In the genomic region with DNA sequence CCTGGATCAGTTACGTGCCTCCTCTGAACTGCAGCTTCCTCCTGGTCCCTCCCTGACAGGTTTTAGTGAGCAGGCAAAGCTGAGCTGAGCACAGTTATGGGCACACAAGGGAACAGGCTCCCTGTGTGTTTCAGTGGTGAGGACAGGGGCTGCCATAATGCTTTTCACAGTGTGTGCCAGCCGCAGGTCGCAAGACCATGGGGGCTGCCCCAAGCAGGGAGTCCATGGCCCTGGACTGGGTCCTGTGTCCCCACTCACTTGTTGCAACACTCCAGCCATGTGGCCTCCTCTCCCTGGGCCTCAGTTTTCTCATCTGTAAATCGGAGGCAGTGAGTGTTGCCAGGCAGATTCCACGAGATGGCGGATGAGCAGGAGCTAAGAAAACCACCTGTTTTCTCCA, we compare ENCODE assay signal across 21 cellular contexts. TPM values are rescaled to one million over a fixed set of nuclear protein-coding genes. Genes with fewer than 3 reads are reported as not detected.
DNase-seq lines count a peak whose midpoint lies in the region; ATAC-seq and TF ChIP-seq lines count a peak whose summit lies in the region.
"Had no signal": no experiment of that assay in that cellular context is flagged by ENCODE, and none has a peak within 500 bp of the region (broad histone marks: within the 10 kb centered on the region; RNA-seq: fewer than 3 reads in every experiment).

No MANE protein-coding gene starts in this region.

- peaks cover 12 to 18% (median 18%) of the 10 kb centered on the region in 3 donors for H3K27me3 Mint-ChIP-seq in CD14-positive monocyte (ENCODE audit: low read depth in 3 of 3)

- peak overlapping the region in 1 of 7 donors; percentile 8 for H3K27ac Mint-ChIP-seq in CD14-positive monocyte
- H3K27ac Mint-ChIP-seq: CD4-positive, CD25-positive, alpha-beta regulatory T cell; CD8-positive, alpha-beta T cell; HFFc6 had no signal

- ATAC-seq in GM18502 (IDR thresholded peaks at IDR 0.05; ENCODE audit: poor library complexity, unreplicated experiment) (no peak), HG03045 (IDR thresholded peaks at IDR 0.05; ENCODE audit: unreplicated experiment) (no peak)
- ATAC-seq: CD8-positive, alpha-beta T cell; GM12878; HCT116 had no signal

- no peaks in the 10 kb centered on the region for H3K4me1 Mint-ChIP-seq in CD14-positive monocyte
- H3K4me1 Mint-ChIP-seq: CD4-positive, CD25-positive, alpha-beta regulatory T cell had no signal

- intact Hi-C loops in CD14-positive monocyte (cut with micrococcal nuclease): no loop called here
- intact Hi-C loops in sigmoid colon (cut with DNase I): no loop called here

- TF ChIP-seq POLR2A in sigmoid colon (IDR thresholded peaks at IDR 0.05): no peak

- DNase-seq in CD14-positive monocyte (ENCODE audit: low spot score): peak; percentile 23
- no peak for DNase-seq in WERI-Rb-1
- peak; percentile 45 for DNase-seq in sigmoid colon
- DNase-seq: CD4-positive, CD25-positive, alpha-beta regulatory T cell; CD8-positive, alpha-beta T cell; DMS153; EL; GDM1; GM23248; H9; HFFc6 had no signal

- H3K4me1 ChIP-seq in HEK293 (ENCODE audit: control insufficient read depth, insufficient read depth, low read length): no peaks in the 10 kb centered on the region
- no peaks in the 10 kb centered on the region for H3K4me1 ChIP-seq in sigmoid colon
- H3K4me1 ChIP-seq: Caco-2 had no signal

- WGBS in sigmoid colon, 2 donors: 92% methylated on average over 6 of the region's 6 CpGs

- H3K27ac ChIP-seq in HEK293 (ENCODE audit: extremely low read depth, low read depth, low read length) (no peak overlapping the region), WERI-Rb-1 (peak overlapping the region; percentile 76), sigmoid colon (no peak overlapping the region)
- H3K27ac ChIP-seq: GM23248 had no signal

- H3K9me3 ChIP-seq in HEK293 (ENCODE audit: control insufficient read depth, insufficient read depth, low read depth, low read length) (no peaks in the 10 kb centered on the region), WERI-Rb-1 (ENCODE audit: severe bottlenecking) (peaks cover 1% of the 10 kb centered on the region), sigmoid colon (peaks cover 0 to 9% (median 0%) of the 10 kb centered on the region in 4 donors)

- TF ChIP-seq CTCF in CD14-positive monocyte (IDR thresholded peaks at IDR 0.05) (no peak), HEK293 (tag by site-specific recombination; IDR thresholded peaks at IDR 0.05) (no peak), WERI-Rb-1 (IDR thresholded peaks at IDR 0.05; ENCODE audit: low read depth, low read length) (no peak), sigmoid colon (IDR thresholded peaks at IDR 0.05) (no peak)

- H3K9me3 Mint-ChIP-seq in CD14-positive monocyte: peaks cover 5 to 22% (median 12%) of the 10 kb centered on the region in 7 donors
- H3K9me3 Mint-ChIP-seq: H9 had no signal

- H3K4me3 ChIP-seq in HEK293 (ENCODE audit: low read depth, low read length): no peak overlapping the region
- no peak overlapping the region for H3K4me3 ChIP-seq in WERI-Rb-1 (ENCODE audit: low read depth, low read length)
- no peak overlapping the region for H3K4me3 ChIP-seq in sigmoid colon
- H3K4me3 ChIP-seq: GM12878, GM23248 had no signal

- H3K27me3 ChIP-seq in WERI-Rb-1 (ENCODE audit: insufficient read depth, low read depth, severe bottlenecking) (no peaks in the 10 kb centered on the region), sigmoid colon (no peaks in the 10 kb centered on the region)

- POLR2A ChIA-PET in HEK293 (lab: Yijun Ruan, JAX): no interaction called here

- H3K4me3 Mint-ChIP-seq in CD14-positive monocyte: no peak overlapping the region
- H3K4me3 Mint-ChIP-seq: CD4-positive, CD25-positive, alpha-beta regulatory T cell; CD8-positive, alpha-beta T cell; H9; HFFc6 had no signal

- no peak for TF ChIP-seq EP300 in sigmoid colon (IDR thresholded peaks at IDR 0.05)

- H3K36me3 ChIP-seq in HEK293 (ENCODE audit: control insufficient read depth in 2 of 2, insufficient read depth in 1 of 2, low read length in 2 of 2) (no peaks in the 10 kb centered on the region), WERI-Rb-1 (no peaks in the 10 kb centered on the region), sigmoid colon (no peaks in the 10 kb centered on the region)

- CTCF ChIA-PET in HEK293 (lab: Yijun Ruan, JAX): interaction anchor here (0.5 kb wide), 1 partner anchor 690 kb away, joined by 5 read pairs; a partner anchor contains a TSS

- no peaks in the 10 kb centered on the region for H3K36me3 Mint-ChIP-seq in CD14-positive monocyte
- H3K36me3 Mint-ChIP-seq: CD4-positive, CD25-positive, alpha-beta regulatory T cell; CD8-positive, alpha-beta T cell had no signal

TF ChIP-seq in HEK293, 187 proteins besides CTCF, POLR2A, EP300 and RAD21:
- TF ChIP-seq ZNF19 (tag by site-specific recombination; IDR thresholded peaks at IDR 0.05; ENCODE audit: low read depth): no peak
- peak; percentile 49 for TF ChIP-seq SCRT2 (tag by site-specific recombination; IDR thresholded peaks at IDR 0.05)
- TF ChIP-seq ZNF571 (tag by site-specific recombination; IDR thresholded peaks at IDR 0.05): no peak
TF ChIP-seq in HEK293: peak in this region for 1.

RNA-seq across cellular contexts. Expression of a gene that starts 57.3 kb away (rescaled TPM):
- not detected for polyA plus RNA-seq in CD14-positive monocyte
- 100 to 1,000 TPM in 2 of 4 donors, 10 to 100 TPM in 2; 82.8 to 125 (median 97.2) TPM for total RNA-seq in sigmoid colon
- polyA plus RNA-seq in sigmoid colon: 10 to 100 TPM in 1 of 3 donors, 1 to 10 TPM in 1, not detected in 1; 7.8 to 20.8 TPM
- total RNA-seq: A172; A673; Caco-2; CD4-positive, CD25-positive, alpha-beta regulatory T cell; CD8-positive, alpha-beta T cell; GM12878; GM23248; H4; HFFc6 had no signal
- polyA plus RNA-seq: BJ; CD4-positive, CD25-positive, alpha-beta regulatory T cell had no signal
